Comparison of ENCODE assay signal across 8 cellular contexts in genomic region chr14:49861581-49861922, GRCh38. TPM values are rescaled to one million over a fixed set of nuclear protein-coding genes. Genes with fewer than 3 reads are reported as not detected.
DNase-seq lines count a peak whose midpoint lies in the region; ATAC-seq and TF ChIP-seq lines count a peak whose summit lies in the region.

No MANE protein-coding gene starts in this region.

- intact Hi-C loops in Right ventricle myocardium inferior (cut with DNase I) = loop anchor here (5.0 to 10.0 kb wide), 3 partner anchors 227 to 453 kb away; partner anchors contain the start of genes DMAC2L, DNAAF2, L2HGDH and SOS2

- peaks cover 8% of the 10 kb centered on the region for H3K27me3 Mint-ChIP-seq in activated naive CD4-positive, alpha-beta T cell treated with anti-CD3 and anti-CD28 coated beads, Interleukin-2, amount 10 ng/mL, durations not matched to agents 7 days and 5 days
- H3K27me3 Mint-ChIP-seq in osteocyte (ENCODE audit: unreplicated experiment) = no peaks in the 10 kb centered on the region

- H3K9me3 Mint-ChIP-seq in activated naive CD4-positive, alpha-beta T cell treated with anti-CD3 and anti-CD28 coated beads, Interleukin-2, amount 10 ng/mL, durations not matched to agents 7 days and 5 days = no peaks in the 10 kb centered on the region
- H3K9me3 Mint-ChIP-seq in osteocyte (ENCODE audit: unreplicated experiment) = no peaks in the 10 kb centered on the region

- H3K4me3 ChIP-seq in GM12865 (ENCODE audit: low read depth, low read length) = peak overlapping the region; percentile 75

- no peak overlapping the region for H3K4me3 Mint-ChIP-seq in activated naive CD4-positive, alpha-beta T cell treated with anti-CD3 and anti-CD28 coated beads, Interleukin-2, amount 10 ng/mL, durations not matched to agents 7 days and 5 days
- H3K4me3 Mint-ChIP-seq in osteocyte (ENCODE audit: unreplicated experiment) = no peak overlapping the region

- H3K27ac Mint-ChIP-seq in activated naive CD4-positive, alpha-beta T cell treated with anti-CD3 and anti-CD28 coated beads, Interleukin-2, amount 10 ng/mL, durations not matched to agents 7 days and 5 days = no peak overlapping the region
- no peak overlapping the region for H3K27ac Mint-ChIP-seq in osteocyte (ENCODE audit: unreplicated experiment)

- peak; percentile 83 for DNase-seq in GM12865 (ENCODE audit: low read depth)
- DNase-seq in HK-2 (ENCODE audit: unreplicated experiment) = peak; percentile 75
- peak; percentile 37 to 60 for DNase-seq in SHP77 (lab: John Stamatoyannopoulos, UW)
- DNase-seq in activated naive CD4-positive, alpha-beta T cell treated with anti-CD3 and anti-CD28 coated beads, Interleukin-2, amount 10 ng/mL, durations not matched to agents 7 days and 5 days = peak; percentile 75
- DNase-seq in Right ventricle myocardium inferior (ENCODE audit: missing footprints) = no peak
- DNase-seq in osteocyte (ENCODE audit: extremely low spot score, unreplicated experiment) = peak; percentile 86
- DNase-seq in ureter (ENCODE audit: low spot score) = peak; percentile 78

- H3K36me3 Mint-ChIP-seq in activated naive CD4-positive, alpha-beta T cell treated with anti-CD3 and anti-CD28 coated beads, Interleukin-2, amount 10 ng/mL, durations not matched to agents 7 days and 5 days = peaks cover 5% of the 10 kb centered on the region
- no peaks in the 10 kb centered on the region for H3K36me3 Mint-ChIP-seq in osteocyte (ENCODE audit: unreplicated experiment)

- peaks cover 33% of the 10 kb centered on the region for H3K4me1 Mint-ChIP-seq in activated naive CD4-positive, alpha-beta T cell treated with anti-CD3 and anti-CD28 coated beads, Interleukin-2, amount 10 ng/mL, durations not matched to agents 7 days and 5 days
- H3K4me1 Mint-ChIP-seq in osteocyte (ENCODE audit: unreplicated experiment) = peaks cover 17% of the 10 kb centered on the region

- CTCF ChIA-PET in activated naive CD4-positive, alpha-beta T cell treated with anti-CD3 and anti-CD28 coated beads, Interleukin-2, amount 10 ng/mL, durations not matched to agents 7 days and 5 days (lab: Charles Lee) = interaction anchor here (0.6 to 4.7 kb wide), 28 partner anchors 9 to 468 kb away, joined by 3 to 103 read pairs (median 6); partner anchors contain the start of genes ARF6, KLHDC2, NEMF and POLE2

- TF ChIP-seq CTCF in GM12865 (IDR thresholded peaks at IDR 0.05; ENCODE audit: insufficient read depth, low read depth, low read length, missing control alignments) (no peak), osteocyte (IDR thresholded peaks at IDR 0.05) (no peak)

- ATAC-seq in Right ventricle myocardium inferior = peak; percentile 36
- no peak for ATAC-seq in GM19324 (IDR thresholded peaks at IDR 0.05; ENCODE audit: low FRiP score, unreplicated experiment)

RNA-seq across cellular contexts. Expression of gene NEMF, which starts 9.0 kb away (rescaled TPM):
- total RNA-seq in Right ventricle myocardium inferior = 60.5 TPM
- total RNA-seq in osteocyte = 61.4 and 71.3 TPM in 2 replicates
- total RNA-seq in ureter = 108 TPM

RNA-seq across cellular contexts. Expression of gene ARF6, which starts 31.3 kb away (rescaled TPM):
- 25.1 TPM for total RNA-seq in Right ventricle myocardium inferior
- total RNA-seq in osteocyte = 53.4 and 55.2 TPM in 2 replicates
- total RNA-seq in ureter = 75.5 TPM
